ENCODE assay signal across 8 cellular contexts in genomic region chr13:49936943-49937273, GRCh38. TPM values are rescaled to one million over a fixed set of nuclear protein-coding genes. Genes with fewer than 3 reads are reported as not detected.
A peak's percentile ranks its signal among the peaks of the same experiment; 100 is the strongest.
DNase-seq lines count a peak whose midpoint lies in the region; ATAC-seq, FAIRE-seq and TF ChIP-seq lines count a peak whose summit lies in the region.

No MANE protein-coding gene starts in this region.

- FAIRE-seq in HTR-8/SVneo (lab: Jason Lieb, UNC) = no peak

- H3K9me3 Mint-ChIP-seq in dendritic cell treated with granulocyte-macrophage colony-stimulating factor and Interleukin-4, amounts not matched to agents 40 ng/mL and 50 ng/mL, for 4 days = no peaks in the 10 kb centered on the region

- intact Hi-C loops in dendritic cell treated with granulocyte-macrophage colony-stimulating factor and Interleukin-4, amounts not matched to agents 40 ng/mL and 50 ng/mL, for 4 days (cut with micrococcal nuclease) = loop anchor here (1.0 kb wide), 2 partner anchors 60 to 144 kb away; partner anchors contain the start of gene TRIM13

- peak overlapping the region; percentile 76 for H3K4me3 ChIP-seq in LNCaP clone FGC (ENCODE audit: low read depth, low read length)

- H3K27ac Mint-ChIP-seq in dendritic cell treated with granulocyte-macrophage colony-stimulating factor and Interleukin-4, amounts not matched to agents 40 ng/mL and 50 ng/mL, for 4 days = peak overlapping the region; percentile 79

- DNase-seq in LNCaP clone FGC (ENCODE audit: low read depth) (no peak), myocyte (ENCODE audit: low read depth) (peak; percentile 17), HTR-8/SVneo (ENCODE audit: insufficient read length, low spot score) (no peak), cortex of kidney (lab: John Stamatoyannopoulos, UW) (no peak), NCI-H1930 (lab: John Stamatoyannopoulos, UW) (no peak), mesenteric fat pad (ENCODE audit: low spot score) (no peak)

- TF ChIP-seq CTCF in LNCaP clone FGC (IDR thresholded peaks at IDR 0.05; ENCODE audit: control insufficient read depth, extremely low read depth, insufficient read depth) = no peak

- H3K36me3 Mint-ChIP-seq in dendritic cell treated with granulocyte-macrophage colony-stimulating factor and Interleukin-4, amounts not matched to agents 40 ng/mL and 50 ng/mL, for 4 days (ENCODE audit: low read depth) = peaks cover 16% of the 10 kb centered on the region

- ATAC-seq in GM21390 (IDR thresholded peaks at IDR 0.05; ENCODE audit: unreplicated experiment) = peak; percentile 7

- peaks cover 22% of the 10 kb centered on the region for H3K4me1 Mint-ChIP-seq in dendritic cell treated with granulocyte-macrophage colony-stimulating factor and Interleukin-4, amounts not matched to agents 40 ng/mL and 50 ng/mL, for 4 days (ENCODE audit: low read depth)

- H3K4me3 Mint-ChIP-seq in dendritic cell treated with granulocyte-macrophage colony-stimulating factor and Interleukin-4, amounts not matched to agents 40 ng/mL and 50 ng/mL, for 4 days = peak overlapping the region; percentile 78

- no peaks in the 10 kb centered on the region for H3K27me3 Mint-ChIP-seq in dendritic cell treated with granulocyte-macrophage colony-stimulating factor and Interleukin-4, amounts not matched to agents 40 ng/mL and 50 ng/mL, for 4 days

RNA-seq across cellular contexts. Expression of gene SPRYD7, which starts 0.8 kb away (rescaled TPM):
- total RNA-seq in myocyte (6.9 and 8.7 TPM in 2 replicates), mesenteric fat pad (6.4 TPM)
- polyA plus RNA-seq in myocyte (2012) = 11.8 TPM

RNA-seq across cellular contexts. Expression of gene TRIM13, which starts 59.9 kb away (rescaled TPM):
- 26.4 and 31.6 TPM in 2 replicates for total RNA-seq in myocyte
- 13.9 TPM for polyA plus RNA-seq in myocyte (2012)
- total RNA-seq in mesenteric fat pad = 17.4 TPM
